Comparison of ENCODE assay signal across 22 cellular contexts in the genomic region with DNA sequence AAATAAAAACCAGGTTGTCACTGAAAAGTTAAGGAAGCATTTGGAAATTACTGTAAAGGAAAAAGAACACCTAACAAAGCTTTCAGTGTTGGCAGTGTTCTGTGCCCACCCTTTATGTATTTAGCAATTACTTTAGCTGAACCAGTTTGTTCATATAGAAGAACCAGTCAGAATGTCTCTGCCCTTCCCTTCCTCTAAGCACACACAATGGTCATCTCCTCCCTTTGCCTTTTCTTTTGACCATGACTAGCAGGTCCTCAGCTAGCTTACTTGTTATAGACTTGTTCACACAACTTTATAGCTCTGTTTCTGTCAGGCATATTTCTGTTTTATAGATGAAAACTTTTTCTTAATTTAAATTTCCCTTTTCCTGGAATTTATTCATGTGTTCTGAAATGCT. TPM values are rescaled to one million over a fixed set of nuclear protein-coding genes. Genes with fewer than 3 reads are reported as not detected.
DNase-seq lines count a peak whose midpoint lies in the region; ATAC-seq and TF ChIP-seq lines count a peak whose summit lies in the region.
"Had no signal": no experiment of that assay in that cellular context is flagged by ENCODE, and none has a peak within 500 bp of the region (broad histone marks: within the 10 kb centered on the region; RNA-seq: fewer than 3 reads in every experiment).

No MANE protein-coding gene starts in this region.

- POLR2A ChIA-PET in naive thymus-derived CD4-positive, alpha-beta T cell (lab: Charles Lee) = interaction anchor here (0.6 kb wide), 1 partner anchor 10 kb away, joined by 3 read pairs; no protein-coding TSS in a partner anchor

- ATAC-seq in activated T-cell treated with anti-CD3 and anti-CD28 coated beads, Interleukin-2, amount 50 U/mL, for 72 hours (replicated peaks in 1 of 2) = peak in 1 of 2 donors; percentile 22
- ATAC-seq in central memory CD8-positive, alpha-beta T cell (replicated peaks; ENCODE audit: extremely low read depth, poor library complexity, severe bottlenecking) = no peak
- ATAC-seq in naive thymus-derived CD4-positive, alpha-beta T cell = no peak
- ATAC-seq in activated CD4-positive, CD25-positive, alpha-beta regulatory T cell treated with anti-CD3 and anti-CD28 coated beads, Interleukin-2, amount 50 U/mL, for 24 hours = no peak
- ATAC-seq: heart left ventricle, left ventricle myocardium superior, mucosa of descending colon had no signal

- no peaks in the 10 kb centered on the region for H3K9me3 ChIP-seq in naive thymus-derived CD4-positive, alpha-beta T cell (ENCODE audit: control insufficient read depth in 2 of 3, low read length in 3 of 3)
- no peaks in the 10 kb centered on the region for H3K9me3 ChIP-seq in stomach
- H3K9me3 ChIP-seq: BLaER1 treated with 17β-estradiol and CSF1 and Interleukin-3, amounts not matched to agents 10 nM and 100 nM; heart left ventricle; mucosa of descending colon had no signal

- no peaks in the 10 kb centered on the region for H3K27me3 Mint-ChIP-seq in activated T-cell treated with anti-CD3 and anti-CD28 coated beads, Interleukin-2, amount 50 U/mL, for 72 hours (ENCODE audit: low read depth)
- no peaks in the 10 kb centered on the region for H3K27me3 Mint-ChIP-seq in activated T-cell treated with anti-CD3 and anti-CD28 coated beads, Interleukin-2, amount 50 U/mL, for 24 hours
- H3K27me3 Mint-ChIP-seq in IgD-negative memory B cell = no peaks in the 10 kb centered on the region
- no peaks in the 10 kb centered on the region for H3K27me3 Mint-ChIP-seq in central memory CD8-positive, alpha-beta T cell
- H3K27me3 Mint-ChIP-seq in naive thymus-derived CD4-positive, alpha-beta T cell = no peaks in the 10 kb centered on the region

- peaks cover 46% of the 10 kb centered on the region for H3K4me1 Mint-ChIP-seq in activated T-cell treated with anti-CD3 and anti-CD28 coated beads, Interleukin-2, amount 50 U/mL, for 72 hours (ENCODE audit: low read depth)
- peaks cover 45% of the 10 kb centered on the region for H3K4me1 Mint-ChIP-seq in activated T-cell treated with anti-CD3 and anti-CD28 coated beads, Interleukin-2, amount 50 U/mL, for 24 hours (ENCODE audit: low read depth)
- peaks cover 33 to 44% (median 41%) of the 10 kb centered on the region in 3 donors for H3K4me1 Mint-ChIP-seq in IgD-negative memory B cell
- H3K4me1 Mint-ChIP-seq in central memory CD8-positive, alpha-beta T cell = peaks cover 29% of the 10 kb centered on the region
- H3K4me1 Mint-ChIP-seq in naive thymus-derived CD4-positive, alpha-beta T cell = peaks cover 27 to 48% (median 47%) of the 10 kb centered on the region in 7 donors

- no peak for DNase-seq in activated T-cell treated with anti-CD3 and anti-CD28 coated beads, Interleukin-2, amount 50 U/mL, for 72 hours
- DNase-seq in activated T-cell treated with anti-CD3 and anti-CD28 coated beads, Interleukin-2, amount 50 U/mL, for 24 hours = no peak
- DNase-seq in central memory CD8-positive, alpha-beta T cell (ENCODE audit: low spot score in 2 of 2) = no peak
- no peak for DNase-seq in naive thymus-derived CD4-positive, alpha-beta T cell
- DNase-seq in RPMI8226 = no peak
- no peak for DNase-seq in stomach
- DNase-seq: activated CD4-positive, CD25-positive, alpha-beta regulatory T cell; activated CD8-positive, alpha-beta memory T cell treated with anti-CD3 and anti-CD28 coated beads for 24 hours; activated T-cell treated with anti-CD3 and anti-CD28 coated beads, Interleukin-2, amount 50 U/mL, for 48 hours; DMS153; heart left ventricle; KBM-7; left ventricle myocardium superior; mucosa of descending colon; NCI-H187; NCI-H748 treated with DMSO at 0.1 percent for 48 hours; retina; stimulated activated CD4-positive, alpha-beta T cell treated with anti-CD3 and anti-CD28 coated beads, Interleukin-12 subunit alpha, Interleukin-12 subunit beta, amount 100 ng/mL, for 4 hours had no signal

- H3K36me3 Mint-ChIP-seq in activated T-cell treated with anti-CD3 and anti-CD28 coated beads, Interleukin-2, amount 50 U/mL, for 72 hours (ENCODE audit: insufficient read depth in 2 of 2) = peaks cover 1% of the 10 kb centered on the region in 2 donors
- no peaks in the 10 kb centered on the region for H3K36me3 Mint-ChIP-seq in activated T-cell treated with anti-CD3 and anti-CD28 coated beads, Interleukin-2, amount 50 U/mL, for 24 hours (ENCODE audit: low read depth)
- no peaks in the 10 kb centered on the region for H3K36me3 Mint-ChIP-seq in IgD-negative memory B cell
- peaks cover 6% of the 10 kb centered on the region for H3K36me3 Mint-ChIP-seq in central memory CD8-positive, alpha-beta T cell (ENCODE audit: insufficient read depth)
- peaks cover 0 to 1% (median 0%) of the 10 kb centered on the region in 5 donors for H3K36me3 Mint-ChIP-seq in naive thymus-derived CD4-positive, alpha-beta T cell
- H3K36me3 Mint-ChIP-seq: activated naive CD4-positive, alpha-beta T cell treated with anti-CD3 and anti-CD28 coated beads, Interleukin-2, amount 50 U/mL, for 72 hours had no signal

- TF ChIP-seq EP300 in stomach (IDR thresholded peaks at IDR 0.05) = no peak

- H3K4me3 ChIP-seq in naive thymus-derived CD4-positive, alpha-beta T cell (ENCODE audit: low read length) = no peak overlapping the region
- no peak overlapping the region for H3K4me3 ChIP-seq in stomach
- H3K4me3 ChIP-seq: BLaER1 treated with 17β-estradiol and CSF1 and Interleukin-3, amounts not matched to agents 10 nM and 100 nM; heart left ventricle; mucosa of descending colon had no signal

- no peaks in the 10 kb centered on the region for H3K9me3 Mint-ChIP-seq in activated T-cell treated with anti-CD3 and anti-CD28 coated beads, Interleukin-2, amount 50 U/mL, for 72 hours
- no peaks in the 10 kb centered on the region for H3K9me3 Mint-ChIP-seq in activated T-cell treated with anti-CD3 and anti-CD28 coated beads, Interleukin-2, amount 50 U/mL, for 24 hours
- H3K9me3 Mint-ChIP-seq in IgD-negative memory B cell = no peaks in the 10 kb centered on the region
- no peaks in the 10 kb centered on the region for H3K9me3 Mint-ChIP-seq in central memory CD8-positive, alpha-beta T cell
- H3K9me3 Mint-ChIP-seq in naive thymus-derived CD4-positive, alpha-beta T cell = peaks cover 0 to 1% (median 0%) of the 10 kb centered on the region in 11 donors
- H3K9me3 Mint-ChIP-seq: activated naive CD4-positive, alpha-beta T cell treated with anti-CD3 and anti-CD28 coated beads, Interleukin-2, amount 50 U/mL, for 72 hours had no signal

- no peaks in the 10 kb centered on the region for H3K27me3 ChIP-seq in naive thymus-derived CD4-positive, alpha-beta T cell (ENCODE audit: control insufficient read depth in 2 of 2, insufficient read depth in 2 of 2, low read length in 2 of 2)
- no peaks in the 10 kb centered on the region for H3K27me3 ChIP-seq in stomach
- H3K27me3 ChIP-seq: BLaER1 treated with 17β-estradiol and CSF1 and Interleukin-3, amounts not matched to agents 10 nM and 100 nM; heart left ventricle had no signal

- H3K4me3 Mint-ChIP-seq in activated T-cell treated with anti-CD3 and anti-CD28 coated beads, Interleukin-2, amount 50 U/mL, for 72 hours = peak overlapping the region in 1 of 2 donors; percentile 78
- H3K4me3 Mint-ChIP-seq in activated T-cell treated with anti-CD3 and anti-CD28 coated beads, Interleukin-2, amount 50 U/mL, for 24 hours = no peak overlapping the region
- H3K4me3 Mint-ChIP-seq in IgD-negative memory B cell = peak overlapping the region in 1 of 4 donors; percentile 49
- H3K4me3 Mint-ChIP-seq in central memory CD8-positive, alpha-beta T cell = no peak overlapping the region
- no peak overlapping the region for H3K4me3 Mint-ChIP-seq in naive thymus-derived CD4-positive, alpha-beta T cell

- TF ChIP-seq CTCF in stomach (IDR thresholded peaks at IDR 0.05) = no peak

- no peak for TF ChIP-seq POLR2A in stomach (IDR thresholded peaks at IDR 0.05)

- no peak overlapping the region for H3K27ac ChIP-seq in naive thymus-derived CD4-positive, alpha-beta T cell (ENCODE audit: low read depth, low read length)
- H3K27ac ChIP-seq in stomach = no peak overlapping the region
- H3K27ac ChIP-seq: BLaER1 treated with 17β-estradiol and CSF1 and Interleukin-3, amounts not matched to agents 10 nM and 100 nM had no signal

- H3K27ac Mint-ChIP-seq in activated T-cell treated with anti-CD3 and anti-CD28 coated beads, Interleukin-2, amount 50 U/mL, for 72 hours = peak overlapping the region; percentile 89
- H3K27ac Mint-ChIP-seq in activated T-cell treated with anti-CD3 and anti-CD28 coated beads, Interleukin-2, amount 50 U/mL, for 24 hours = no peak overlapping the region
- peak overlapping the region in 2 of 3 donors; percentile 61 to 72 for H3K27ac Mint-ChIP-seq in IgD-negative memory B cell
- H3K27ac Mint-ChIP-seq in central memory CD8-positive, alpha-beta T cell (ENCODE audit: low read depth) = peak overlapping the region; percentile 39
- H3K27ac Mint-ChIP-seq in naive thymus-derived CD4-positive, alpha-beta T cell = peak overlapping the region in 6 of 9 donors; percentile 2 to 53 (median 20)
- H3K27ac Mint-ChIP-seq: activated naive CD4-positive, alpha-beta T cell treated with anti-CD3 and anti-CD28 coated beads, Interleukin-2, amount 50 U/mL, for 72 hours had no signal

- intact Hi-C loops in naive thymus-derived CD4-positive, alpha-beta T cell (cut with micrococcal nuclease) = loop anchor here in 1 of 2 donors (5.0 kb wide), 1 partner anchor 33 kb away; no protein-coding TSS in a partner anchor
- intact Hi-C loops in stomach (cut with DNase I; ENCODE audit: low total_unique reads) = no loop called here

- peaks cover 5 to 33% of the 10 kb centered on the region in 2 donors for H3K4me1 ChIP-seq in naive thymus-derived CD4-positive, alpha-beta T cell (ENCODE audit: control insufficient read depth in 2 of 2, insufficient read depth in 2 of 2, low read length in 2 of 2)
- peaks cover 0 to 27% (median 20%) of the 10 kb centered on the region in 4 donors for H3K4me1 ChIP-seq in stomach

- no peaks in the 10 kb centered on the region for H3K36me3 ChIP-seq in naive thymus-derived CD4-positive, alpha-beta T cell (ENCODE audit: control insufficient read depth in 2 of 3, insufficient read depth in 3 of 3, low read length in 3 of 3)
- H3K36me3 ChIP-seq in stomach = no peaks in the 10 kb centered on the region
- H3K36me3 ChIP-seq: BLaER1 treated with 17β-estradiol and CSF1 and Interleukin-3, amounts not matched to agents 10 nM and 100 nM; heart left ventricle had no signal

- CTCF ChIA-PET in naive thymus-derived CD4-positive, alpha-beta T cell (lab: Charles Lee) = no interaction called here

RNA-seq across cellular contexts. Expression of gene AKAP13, which starts 59.6 kb away (rescaled TPM):
- 100 to 1,000 TPM; 134 to 185 TPM for total RNA-seq in activated T-cell treated with anti-CD3 and anti-CD28 coated beads, Interleukin-2, amount 50 U/mL, for 72 hours
- polyA plus RNA-seq in IgD-negative memory B cell (152 TPM), stomach (10 to 100 TPM; 33.1 to 42.5 (median 42.5) TPM)
- total RNA-seq in naive thymus-derived CD4-positive, alpha-beta T cell = 100 to 1,000 TPM; 170 to 400 (median 241) TPM
- 100 to 1,000 TPM; 108 to 148 TPM for polyA plus RNA-seq in naive thymus-derived CD4-positive, alpha-beta T cell
- 100 to 1,000 TPM; 122 to 395 (median 207) TPM for total RNA-seq in stomach
